Comparison of ENCODE assay signal across 1 cellular context in genomic region chr7:46245587-46246111, GRCh38.
TF ChIP-seq lines count a peak whose summit lies in the region.

No MANE protein-coding gene starts in this region.

TF ChIP-seq in GM23338, 12 proteins besides CTCF, POLR2A, EP300 and RAD21 (continued from another document):
- TF ChIP-seq ZNF462 (CRISPR knock-in tag; IDR thresholded peaks at IDR 0.05) (no peak), POLR2AphosphoS5 (IDR thresholded peaks at IDR 0.05; ENCODE audit: low read depth) (no peak), EZH2 (IDR thresholded peaks at IDR 0.05; ENCODE audit: low read depth, unreplicated experiment) (no peak), CREB1 (CRISPR knock-in tag; IDR thresholded peaks at IDR 0.05; ENCODE audit: low read depth) (no peak), NANOG (IDR thresholded peaks at IDR 0.05; ENCODE audit: borderline replicate concordance) (no peak), ETS1 (IDR thresholded peaks at IDR 0.05) (no peak), STAT1 (IDR thresholded peaks at IDR 0.05; ENCODE audit: unreplicated experiment) (no peak)
